ENCODE assay signal across 17 cellular contexts in genomic region chr18:26719909-26720308, GRCh38.
A peak's percentile ranks its signal among the peaks of the same experiment; 100 is the strongest.
DNase-seq lines count a peak whose midpoint lies in the region; TF ChIP-seq lines count a peak whose summit lies in the region.
"Had no signal": no experiment of that assay in that cellular context is flagged by ENCODE, and none has a peak within 500 bp of the region (broad histone marks: within the 10 kb centered on the region; RNA-seq: fewer than 3 reads in every experiment).

No MANE protein-coding gene starts in this region.

- DNase-seq in AML-193 (lab: John Stamatoyannopoulos, UW) (peak; percentile 27 to 48), HL-60 (ENCODE audit: low read depth in 1 of 2, low spot score in 1 of 2) (peak; percentile 35 to 63), NCI-H2029 treated with DMSO at 0.1 percent for 48 hours (lab: John Stamatoyannopoulos, UW) (peak; percentile 26), epithelial cell of esophagus (ENCODE audit: low read depth) (peak; percentile 18), NCI-H1694 (lab: John Stamatoyannopoulos, UW) (no peak), dedifferentiated amniotic fluid mesenchymal stem cell (ENCODE audit: extremely low spot score) (no peak)
- no peak for DNase-seq in activated naive CD4-positive, alpha-beta T cell treated with anti-CD3 and anti-CD28 coated beads for 36 hours
- DNase-seq in stimulated activated CD8-positive, alpha-beta memory T cell treated with anti-CD3 and anti-CD28 coated beads, Interleukin-4, amount 100 ng/mL, for 48 hours: no peak
- DNase-seq: CD4-positive, alpha-beta T cell; KBM-7; MM.1S; NCI-H1436 treated with DMSO at 0.1 percent for 48 hours; NCI-H2107; NCI-H774; T-helper 1 cell had no signal

- intact Hi-C loops in activated naive CD4-positive, alpha-beta T cell treated with anti-CD3 and anti-CD28 coated beads for 36 hours (cut with micrococcal nuclease): no loop called here

- no peaks in the 10 kb centered on the region for H3K36me3 Mint-ChIP-seq in activated naive CD4-positive, alpha-beta T cell treated with anti-CD3 and anti-CD28 coated beads for 36 hours (ENCODE audit: low read depth)

- H3K27ac ChIP-seq in HL-60 (replicated peaks): no peak overlapping the region
- H3K27ac ChIP-seq: RWPE1, SJSA1 had no signal

- H3K27me3 ChIP-seq in HL-60 (ENCODE audit: insufficient read depth, poor library complexity, severe bottlenecking): no peaks in the 10 kb centered on the region
- H3K27me3 ChIP-seq: SJSA1 had no signal

- no peak overlapping the region for H3K4me3 Mint-ChIP-seq in activated naive CD4-positive, alpha-beta T cell treated with anti-CD3 and anti-CD28 coated beads for 36 hours
- H3K4me3 Mint-ChIP-seq: CD4-positive, alpha-beta T cell had no signal

- H3K4me3 ChIP-seq in HL-60 (replicated peaks; ENCODE audit: insufficient read depth, low read length) (no peak overlapping the region), epithelial cell of esophagus (ENCODE audit: low read length) (no peak overlapping the region)
- H3K4me3 ChIP-seq: SJSA1 had no signal

- H3K27me3 Mint-ChIP-seq in activated naive CD4-positive, alpha-beta T cell treated with anti-CD3 and anti-CD28 coated beads for 36 hours (ENCODE audit: low read depth): no peaks in the 10 kb centered on the region

- no peaks in the 10 kb centered on the region for H3K4me1 Mint-ChIP-seq in activated naive CD4-positive, alpha-beta T cell treated with anti-CD3 and anti-CD28 coated beads for 36 hours (ENCODE audit: low read depth)

- no peak overlapping the region for H3K27ac Mint-ChIP-seq in activated naive CD4-positive, alpha-beta T cell treated with anti-CD3 and anti-CD28 coated beads for 36 hours
- H3K27ac Mint-ChIP-seq: CD4-positive, alpha-beta T cell had no signal

- H3K9me3 Mint-ChIP-seq in activated naive CD4-positive, alpha-beta T cell treated with anti-CD3 and anti-CD28 coated beads for 36 hours: no peaks in the 10 kb centered on the region
- H3K9me3 Mint-ChIP-seq: CD4-positive, alpha-beta T cell had no signal

- CTCF ChIA-PET in activated naive CD4-positive, alpha-beta T cell treated with anti-CD3 and anti-CD28 coated beads for 36 hours (lab: Charles Lee): no interaction called here

- no peak for TF ChIP-seq CTCF in HL-60 (IDR thresholded peaks at IDR 0.05; ENCODE audit: insufficient read depth, low read length)
- no peak for TF ChIP-seq CTCF in epithelial cell of esophagus (IDR thresholded peaks at IDR 0.05; ENCODE audit: insufficient read depth, low read depth, low read length, missing control alignments)

Comparison
In these comparisons a context has a peak if more than half of its experiments do, and no peak if none do; other contexts are left out.
1. DNase-seq: peak in AML-193 (2 of 2), HL-60 (2 of 2), NCI-H2029 treated with DMSO at 0.1 percent for 48 hours (single experiment) and epithelial cell of esophagus (single experiment); none in activated naive CD4-positive, alpha-beta T cell treated with anti-CD3 and anti-CD28 coated beads for 36 hours (single experiment), NCI-H1694 (single experiment), dedifferentiated amniotic fluid mesenchymal stem cell (single experiment) and stimulated activated CD8-positive, alpha-beta memory T cell treated with anti-CD3 and anti-CD28 coated beads, Interleukin-4, amount 100 ng/mL, for 48 hours (single experiment).